In genomic region chr19:39500543-39500942, GRCh38 we compare ENCODE assay signal across 1 cellular context.
TF ChIP-seq lines count a peak whose summit lies in the region.

No MANE protein-coding gene starts in this region.

TF ChIP-seq in H1, 55 proteins besides CTCF, POLR2A, EP300 and RAD21:
- TF ChIP-seq POLR2AphosphoS5 (IDR thresholded peaks at IDR 0.05; ENCODE audit: low read depth, low read length), result no peak
- no peak for TF ChIP-seq GTF2F1 (IDR thresholded peaks at IDR 0.05; ENCODE audit: borderline replicate concordance, low read depth, low read length)
